In the genomic region with DNA sequence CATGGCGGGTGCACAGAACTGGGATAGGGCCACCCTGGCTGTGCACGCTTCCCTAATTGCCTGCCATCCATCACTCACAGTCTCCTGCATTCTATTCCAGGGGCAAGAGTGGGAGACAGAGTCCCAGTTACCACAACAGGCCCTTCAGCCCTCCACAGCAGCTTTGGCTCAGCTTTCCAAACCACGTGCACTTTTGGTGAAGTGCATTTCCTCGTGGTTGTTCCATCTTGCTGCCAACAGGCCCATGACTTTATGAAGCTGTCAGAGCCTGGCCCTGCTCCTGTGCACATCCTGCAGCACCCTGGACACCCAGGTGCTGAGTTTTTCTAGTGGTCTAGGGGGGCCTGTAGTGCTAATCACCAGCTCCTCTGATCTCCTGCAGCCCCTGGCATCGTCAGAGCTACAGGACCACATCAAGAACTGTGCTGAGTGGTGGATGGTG, we compare ENCODE assay signal across 26 cellular contexts.
DNase-seq lines count a peak whose midpoint lies in the region; ATAC-seq and TF ChIP-seq lines count a peak whose summit lies in the region.
"Had no signal": no experiment of that assay in that cellular context is flagged by ENCODE, and none has a peak within 500 bp of the region (broad histone marks: within the 10 kb centered on the region; RNA-seq: fewer than 3 reads in every experiment).

No MANE protein-coding gene starts in this region.

- TF ChIP-seq EP300 in gastroesophageal sphincter (IDR thresholded peaks at IDR 0.05): no peak

- peak overlapping the region in 3 of 4 donors; percentile 51 to 90 (median 85) for H3K27ac ChIP-seq in gastroesophageal sphincter
- peak overlapping the region in 1 of 8 donors; percentile 2 for H3K27ac ChIP-seq in spleen
- H3K27ac ChIP-seq: cardiac muscle cell, GM23248, ovary, thyroid gland, vagina had no signal

- WGBS in gastroesophageal sphincter (ENCODE audit: low coverage in 1 of 2), 2 donors: 45 to 82% methylated on average over 2 to 3 of the region's 5 CpGs
- 38 to 56% (median 50%) methylated on average over 5 of the region's 5 CpGs for WGBS in spleen, 5 donors

- intact Hi-C loops in spleen (cut with DNase I; ENCODE audit: low total_unique reads): no loop called here

- ATAC-seq in gastroesophageal sphincter: no peak
- ATAC-seq: effector memory CD8-positive, alpha-beta T cell; natural killer cell treated with Interleukin-12 subunit alpha and Interleukin-12 subunit beta and Interleukin-15 and Interleukin-18, amount 100 ng/mL, for 72 hours; stimulated activated naive CD8-positive, alpha-beta T cell treated with anti-CD3 and anti-CD28 coated beads, Interleukin-15, Interleukin-2, amounts not matched to agents 100 U/mL and 50 U/mL, for 24 hours had no signal

- H3K27me3 ChIP-seq in gastroesophageal sphincter (no peaks in the 10 kb centered on the region), spleen (replicated peaks in 1 of 7) (no peaks in the 10 kb centered on the region)
- H3K27me3 ChIP-seq: cardiac muscle cell, ovary, thyroid gland, vagina had no signal

- H3K4me1 ChIP-seq in gastroesophageal sphincter (peaks cover 0 to 93% (median 12%) of the 10 kb centered on the region in 3 donors), spleen (peaks cover 0 to 27% (median 15%) of the 10 kb centered on the region in 6 donors)
- H3K4me1 ChIP-seq: thyroid gland, vagina had no signal

- no peak overlapping the region for H3K4me3 ChIP-seq in gastroesophageal sphincter
- no peak overlapping the region for H3K4me3 ChIP-seq in spleen
- H3K4me3 ChIP-seq: cardiac muscle cell, GM23248, ovary, thyroid gland, vagina had no signal

- peaks cover 0 to 19% of the 10 kb centered on the region in 2 donors for H3K36me3 ChIP-seq in gastroesophageal sphincter
- no peaks in the 10 kb centered on the region for H3K36me3 ChIP-seq in spleen
- H3K36me3 ChIP-seq: cardiac muscle cell, ovary, thyroid gland, vagina had no signal

- H3K9me3 ChIP-seq in gastroesophageal sphincter (no peaks in the 10 kb centered on the region), spleen (no peaks in the 10 kb centered on the region)
- H3K9me3 ChIP-seq: ovary, SK-N-SH, thyroid gland, vagina had no signal

- DNase-seq in NCI-H2196 (lab: John Stamatoyannopoulos, UW; ENCODE audit: unreplicated experiment) (peak; percentile 35), NCI-H2196 treated with DMSO at 0.1 percent for 48 hours (lab: John Stamatoyannopoulos, UW; ENCODE audit: unreplicated experiment) (no peak), islet precursor cell (peak; percentile 50), spleen (peak; percentile 67), COLO829 (ENCODE audit: low spot score) (no peak), kidney glomerular epithelial cell (lab: John Stamatoyannopoulos, UW) (no peak), NK-92 (lab: John Stamatoyannopoulos, UW; ENCODE audit: unreplicated experiment) (no peak)
- DNase-seq: activated B cell treated with CpG ODN at 0.5 μM for 24 hours; activated effector memory CD4-positive, alpha-beta T cell treated with anti-CD3 and anti-CD28 coated beads, Interleukin-2, amount 50 U/mL, for 16 hours; activated T-cell treated with anti-CD3 and anti-CD28 coated beads, Interleukin-2, amount 50 U/mL, for 24 hours; CD4-positive, CD25-positive, alpha-beta regulatory T cell; effector memory CD8-positive, alpha-beta T cell; erythroblast; GM23248; mammary epithelial cell; NCI-H82; retina; SK-N-SH; stimulated activated CD4-positive, alpha-beta T cell treated with anti-CD3 and anti-CD28 coated beads, Interleukin-2, amount 100 ng/mL, for 24 hours; stimulated activated naive CD8-positive, alpha-beta T cell treated with anti-CD3 and anti-CD28 coated beads, Interleukin-15, Interleukin-2, amounts not matched to agents 100 U/mL and 50 U/mL, for 24 hours; thyroid gland had no signal

- TF ChIP-seq CTCF in gastroesophageal sphincter (IDR thresholded peaks at IDR 0.05) (no peak), spleen (IDR thresholded peaks at IDR 0.05 in 8 of 11, conservative IDR thresholded peaks at IDR 0.05 in 3 of 11) (no peak)

- TF ChIP-seq POLR2A in gastroesophageal sphincter (IDR thresholded peaks at IDR 0.05) (no peak), spleen (IDR thresholded peaks at IDR 0.05) (no peak)

Comparison
In these comparisons a context has a peak if more than half of its experiments do, and no peak if none do; other contexts are left out.
1. DNase-seq: peak in NCI-H2196 (single experiment), islet precursor cell (single experiment) and spleen (single experiment); none in NCI-H2196 treated with DMSO at 0.1 percent for 48 hours (single experiment), COLO829 (single experiment), kidney glomerular epithelial cell (single experiment) and NK-92 (single experiment).